15 cellular contexts compared by ENCODE assay signal in genomic region chr19:54453921-54454780, GRCh38. TPM values are rescaled to one million over a fixed set of nuclear protein-coding genes. Genes with fewer than 3 reads are reported as not detected.
DNase-seq lines count a peak whose midpoint lies in the region; ATAC-seq, FAIRE-seq and TF ChIP-seq lines count a peak whose summit lies in the region.
"Had no signal": no experiment of that assay in that cellular context is flagged by ENCODE, and none has a peak within 500 bp of the region (broad histone marks: within the 10 kb centered on the region; RNA-seq: fewer than 3 reads in every experiment).

No MANE protein-coding gene starts in this region.

- no peak overlapping the region for H2AFZ ChIP-seq in K562 (ENCODE audit: low read depth, low read length)
- no peak overlapping the region for H2AFZ ChIP-seq in trophoblast cell (ENCODE audit: insufficient read depth, low read length, poor library complexity)

- H3K9me3 ChIP-seq in K562 (replicated peaks; ENCODE audit: control insufficient read depth, insufficient read depth, low read depth, low read length) (no peaks in the 10 kb centered on the region), trophoblast cell (ENCODE audit: insufficient read depth, low read depth, low read length) (no peaks in the 10 kb centered on the region)

- peaks cover 11 to 37% of the 10 kb centered on the region in 2 experiments; a peak in 4 of 5 replicates for H3K4me1 ChIP-seq in K562 (replicated peaks in 1 of 2; ENCODE audit: control insufficient read depth in 2 of 2, insufficient read depth in 2 of 2, low read length in 2 of 2)
- H3K4me1 ChIP-seq in trophoblast cell (ENCODE audit: control insufficient read depth in 1 of 2, insufficient read depth in 2 of 2, low read length in 2 of 2), result peaks cover 3 to 7% of the 10 kb centered on the region in 2 experiments

- H3K23ac ChIP-seq in trophoblast cell (ENCODE audit: low read length), result no peak overlapping the region

- H3K36me3 Mint-ChIP-seq in activated naive CD8-positive, alpha-beta T cell treated with anti-CD3 and anti-CD28 coated beads for 36 hours, result peaks cover 31% of the 10 kb centered on the region

- H2BK5ac ChIP-seq in trophoblast cell (ENCODE audit: low read depth, low read length, poor library complexity), result no peak overlapping the region

- FAIRE-seq in GM12891 (lab: Jason Lieb, UNC), result no peak
- no peak for FAIRE-seq in K562 (lab: Jason Lieb, UNC)
- FAIRE-seq: H54 had no signal

- BruUV-seq in K562 (replicated peaks; lab: Mats Ljungman, UMichigan), result no TSS peak

- H3K27ac ChIP-seq in K562 (ENCODE audit: extremely low read depth, low read depth, low read length) (no peak overlapping the region), trophoblast cell (ENCODE audit: low read depth, low read length) (no peak overlapping the region)

- no peak for TF ChIP-seq RAD21 in K562 (CRISPR knock-in tag; conservative IDR thresholded peaks at IDR 0.05 in 1 of 2, IDR thresholded peaks at IDR 0.05 in 1 of 2)

- H3K36me3 ChIP-seq in K562 (ENCODE audit: control insufficient read depth, insufficient read depth, low read length) (peaks cover 88% of the 10 kb centered on the region), trophoblast cell (ENCODE audit: control insufficient read depth in 1 of 2, insufficient read depth in 2 of 2, low read length in 2 of 2) (peaks cover 79 to 81% of the 10 kb centered on the region in 2 experiments)

- H3K4me1 Mint-ChIP-seq in activated naive CD8-positive, alpha-beta T cell treated with anti-CD3 and anti-CD28 coated beads for 36 hours, result peaks cover 37% of the 10 kb centered on the region

- TF ChIP-seq POLR2A in GM12891 (IDR thresholded peaks at IDR 0.05; ENCODE audit: low read depth, low read length) (0 out of 2 replicates have a peak, but pooled peaks have one; percentile 26), K562 (conservative IDR thresholded peaks at IDR 0.05) (no peak)

- H3K27me3 ChIP-seq in K562 (ENCODE audit: control insufficient read depth in 2 of 2, insufficient read depth in 2 of 2, low read length in 2 of 2) (no peaks in the 10 kb centered on the region), trophoblast cell (ENCODE audit: insufficient read depth, low read length) (no peaks in the 10 kb centered on the region)

- no peak for TF ChIP-seq CTCF in K562 (IDR thresholded peaks at IDR 0.05 in 2 of 3, conservative IDR thresholded peaks at IDR 0.05 in 1 of 3; ENCODE audit: insufficient read depth in 2 of 3, low read depth in 1 of 3, low read length in 3 of 3)

- CTCF ChIA-PET in K562 (lab: Yijun Ruan, JAX; ENCODE audit: low intra/inter-chr PET ratio), result no interaction called here

- H3K9me1 ChIP-seq in K562 (ENCODE audit: control insufficient read depth, insufficient read depth, low read length), result peaks cover 12% of the 10 kb centered on the region

- H3K79me2 ChIP-seq in K562 (ENCODE audit: control insufficient read depth, insufficient read depth, low read length), result peaks cover 51% of the 10 kb centered on the region
- peaks cover 21% of the 10 kb centered on the region for H3K79me2 ChIP-seq in trophoblast cell (ENCODE audit: control insufficient read depth, insufficient read depth, low read length, poor library complexity)

- no peak overlapping the region for H2BK120ac ChIP-seq in trophoblast cell (ENCODE audit: insufficient read depth, low read length, poor library complexity)

- DNase-seq in GM12891 (ENCODE audit: insufficient read length, low spot score) (no peak), K562 (ENCODE audit: extremely low read depth in 1 of 4, low spot score in 3 of 4) (peak in 1 of 4 experiments; percentile 10), trophoblast cell (no peak)
- no peak for DNase-seq in activated naive CD8-positive, alpha-beta T cell treated with anti-CD3 and anti-CD28 coated beads for 36 hours
- no peak for DNase-seq in stimulated activated CD4-positive, alpha-beta T cell treated with anti-CD3 and anti-CD28 coated beads, Interleukin-2, amount 100 ng/mL, for 24 hours
- DNase-seq: EL, Kasumi-1, NCI-H1105 treated with DMSO at 0.1 percent for 48 hours, NCI-H1694 treated with DMSO at 0.1 percent for 48 hours, NCI-H226, NCI-H524 treated with DMSO at 0.1 percent for 48 hours had no signal

- H3K9me3 Mint-ChIP-seq in activated naive CD8-positive, alpha-beta T cell treated with anti-CD3 and anti-CD28 coated beads for 36 hours, result no peaks in the 10 kb centered on the region

- no peak overlapping the region for H2BK12ac ChIP-seq in trophoblast cell (ENCODE audit: low read length)

- peaks cover 5% of the 10 kb centered on the region for H3K79me1 ChIP-seq in trophoblast cell (ENCODE audit: low read length)

- peaks cover 36% of the 10 kb centered on the region for H4K20me1 ChIP-seq in K562 (replicated peaks; ENCODE audit: control insufficient read depth, insufficient read depth, low read length)

- no peak overlapping the region for H4K91ac ChIP-seq in trophoblast cell (ENCODE audit: low read depth, low read length)

- no peak overlapping the region for H2AK5ac ChIP-seq in trophoblast cell (ENCODE audit: low read length)

- no peak overlapping the region for H4K8ac ChIP-seq in trophoblast cell (ENCODE audit: low read depth, low read length)

- no peak overlapping the region for H3K14ac ChIP-seq in trophoblast cell (ENCODE audit: low read length)

- POLR2A ChIA-PET in K562 (lab: Yijun Ruan, JAX), result interaction anchor here (3.4 kb wide), 1 partner anchor 9 kb away, joined by 34 read pairs; the partner anchor contains the start of gene LENG9

- no peak overlapping the region for H3K4me3 Mint-ChIP-seq in activated naive CD8-positive, alpha-beta T cell treated with anti-CD3 and anti-CD28 coated beads for 36 hours

- no peak overlapping the region for H3K4me2 ChIP-seq in K562 (ENCODE audit: insufficient read depth, low read length)
- H3K4me2 ChIP-seq in trophoblast cell (ENCODE audit: low read length), result no peak overlapping the region

- H3K9ac ChIP-seq in K562 (ENCODE audit: insufficient read depth in 1 of 2, low read depth in 2 of 2, low read length in 2 of 2) (peak overlapping the region in 1 of 2 experiments; percentile 27; a peak in 1 of 4 replicates), trophoblast cell (ENCODE audit: low read length) (no peak overlapping the region)

- no peak overlapping the region for H3K27ac Mint-ChIP-seq in activated naive CD8-positive, alpha-beta T cell treated with anti-CD3 and anti-CD28 coated beads for 36 hours

- no peak overlapping the region for H3K4me3 ChIP-seq in K562
- H3K4me3 ChIP-seq in trophoblast cell (ENCODE audit: low read depth, low read length), result no peak overlapping the region

- intact Hi-C loops in K562 (cut with micrococcal nuclease), result no loop called here

- in situ Hi-C loops in K562 (cut with MboI), result no loop called here

- no peak overlapping the region for H3K18ac ChIP-seq in trophoblast cell (ENCODE audit: low read length)

- H3K27me3 Mint-ChIP-seq in activated naive CD8-positive, alpha-beta T cell treated with anti-CD3 and anti-CD28 coated beads for 36 hours, result no peaks in the 10 kb centered on the region

- WGBS in K562 (ENCODE audit: insufficient coverage, low coverage, missing lambda C conversion rate), result 97% methylated on average over 27 of the region's 31 CpGs
- no CpG with 5 or more reads among the region's 31 CpGs for WGBS in trophoblast cell (ENCODE audit: extremely low coverage, insufficient coverage, insufficient read length)

- ATAC-seq in K562 (no peak), GM18511 (IDR thresholded peaks at IDR 0.05; ENCODE audit: unreplicated experiment) (no peak)
- ATAC-seq: Panc1 had no signal

- H4K12ac ChIP-seq in trophoblast cell (ENCODE audit: low read depth, low read length), result no peak overlapping the region

- no peak for TF ChIP-seq EP300 in K562 (IDR thresholded peaks at IDR 0.05; ENCODE audit: low read length)

- peak overlapping the region; percentile 12 for H3K4ac ChIP-seq in trophoblast cell (ENCODE audit: low read depth, low read length)

RNA-seq across cellular contexts. Expression of gene LENG8, which starts 5.2 kb away (rescaled TPM):
- polyA plus RNA-seq in GM12891 (2012; ENCODE audit: low read depth, missing spikeins), result 142 TPM
- total RNA-seq in K562 (2011; cell fraction: chromatin; rRNA removed; ENCODE audit: low replicate concordance), result 299 and 811 TPM in 2 replicates
- total RNA-seq in K562 (2011; cell fraction: nucleolus; rRNA removed), result 301 and 324 TPM in 2 replicates
- 310 and 346 TPM in 2 replicates for total RNA-seq in K562 (2011; cell fraction: nucleoplasm; rRNA removed)
- 32.2 and 36.0 TPM in 2 replicates for total RNA-seq in K562 (2014; rRNA removed)
- 6.0 and 8.4 TPM in 2 replicates for total RNA-seq in K562 (2014; rRNA removed; fragmentation: Illumina TruSeq; extraction: Trizol)
- 16.3 and 17.2 TPM in 2 replicates for total RNA-seq in K562 (2015; rRNA removed; fragmentation: Illumina TruSeq; extraction: Trizol)
- total RNA-seq in K562 (2021), result 116 and 146 TPM in 2 replicates
- 28.1 and 70.4 TPM in 2 replicates for polyA plus RNA-seq in K562 (2011; rRNA removed)
- polyA plus RNA-seq in K562 (2011; cell fraction: cytosol; rRNA removed), result 32.2 and 33.2 TPM in 2 replicates
- 546 and 794 TPM in 2 replicates for polyA plus RNA-seq in K562 (2011; cell fraction: nucleus; rRNA removed)
- polyA plus RNA-seq in K562 (2012), result 103 and 172 TPM in 2 replicates
- 44.5 and 79.0 TPM in 2 replicates for polyA plus RNA-seq in K562 (2014; fragmentation: Illumina TruSeq; extraction: Trizol)
- polyA plus RNA-seq in K562 (2014; fragmentation: Nextera tagmentation; extraction: Ambion mirVana), result 1 to 10 TPM in 1 of 2 experiments, under 1 TPM in 1; 0.74 to 2.3 TPM
- polyA plus RNA-seq in K562 (2014; rRNA removed), result 125 and 144 TPM in 2 replicates
- polyA minus RNA-seq in K562 (2011; rRNA and poly(A)+ RNA removed), result 16.0 and 20.5 TPM in 2 replicates
- polyA minus RNA-seq in K562 (2011; cell fraction: cytosol; rRNA and poly(A)+ RNA removed), result 21.1 and 33.8 TPM in 2 replicates
- 88.3 and 112 TPM in 2 replicates for polyA minus RNA-seq in K562 (2011; cell fraction: nucleus; rRNA and poly(A)+ RNA removed)
- 109 and 112 TPM in 2 replicates for polyA plus RNA-seq in trophoblast cell (2013)
- 100 to 1,000 TPM; 101 to 108 TPM for total RNA-seq in activated naive CD8-positive, alpha-beta T cell treated with anti-CD3 and anti-CD28 coated beads for 36 hours

RNA-seq across cellular contexts. Expression of gene LENG9, which starts 9.4 kb away (rescaled TPM):
- 2.0 TPM for polyA plus RNA-seq in GM12891 (2012; ENCODE audit: low read depth, missing spikeins)
- 0.53 TPM in 1 of 2 replicates, not detected in the other for total RNA-seq in K562 (2011; cell fraction: chromatin; rRNA removed; ENCODE audit: low replicate concordance)
- total RNA-seq in K562 (2011; cell fraction: nucleolus; rRNA removed), result 1.2 TPM in 2 replicates
- 0.44 and 0.61 TPM in 2 replicates for total RNA-seq in K562 (2011; cell fraction: nucleoplasm; rRNA removed)
- total RNA-seq in K562 (2014; rRNA removed), result 0.64 and 1.6 TPM in 2 replicates
- total RNA-seq in K562 (2014; rRNA removed; fragmentation: Illumina TruSeq; extraction: Trizol), result 0.10 TPM in 1 of 2 replicates, not detected in the other
- total RNA-seq in K562 (2015; rRNA removed; fragmentation: Illumina TruSeq; extraction: Trizol), result 0.38 and 0.43 TPM in 2 replicates
- 0.58 and 0.74 TPM in 2 replicates for total RNA-seq in K562 (2021)
- polyA plus RNA-seq in K562 (2011; rRNA removed), result 0.11 and 0.12 TPM in 2 replicates
- 0.32 and 0.64 TPM in 2 replicates for polyA plus RNA-seq in K562 (2011; cell fraction: cytosol; rRNA removed)
- polyA plus RNA-seq in K562 (2011; cell fraction: nucleus; rRNA removed), result 0.24 and 0.43 TPM in 2 replicates
- 0.35 and 0.48 TPM in 2 replicates for polyA plus RNA-seq in K562 (2012)
- 0.06 and 0.28 TPM in 2 replicates for polyA plus RNA-seq in K562 (2014; fragmentation: Illumina TruSeq; extraction: Trizol)
- polyA plus RNA-seq in K562 (2014; fragmentation: Nextera tagmentation; extraction: Ambion mirVana), result under 1 TPM; 0.23 to 0.34 TPM
- 0.15 and 0.32 TPM in 2 replicates for polyA plus RNA-seq in K562 (2014; rRNA removed)
- polyA minus RNA-seq in K562 (2011; rRNA and poly(A)+ RNA removed), result 0.28 TPM in 1 of 2 replicates, not detected in the other
- 0.91 and 0.95 TPM in 2 replicates for polyA minus RNA-seq in K562 (2011; cell fraction: cytosol; rRNA and poly(A)+ RNA removed)
- 0.89 and 1.8 TPM in 2 replicates for polyA minus RNA-seq in K562 (2011; cell fraction: nucleus; rRNA and poly(A)+ RNA removed)
- polyA plus RNA-seq in trophoblast cell (2013), result 0.68 and 0.73 TPM in 2 replicates
- 1 to 10 TPM; 4.3 to 4.9 TPM for total RNA-seq in activated naive CD8-positive, alpha-beta T cell treated with anti-CD3 and anti-CD28 coated beads for 36 hours

RNA-seq across cellular contexts. Expression of gene CDC42EP5, which starts 18.9 kb away (rescaled TPM):
- 1.3 TPM for polyA plus RNA-seq in GM12891 (2012; ENCODE audit: low read depth, missing spikeins)
- not detected in 2 replicates for total RNA-seq in K562 (2011; cell fraction: chromatin; rRNA removed; ENCODE audit: low replicate concordance)
- not detected in 2 replicates for total RNA-seq in K562 (2011; cell fraction: nucleolus; rRNA removed)
- total RNA-seq in K562 (2011; cell fraction: nucleoplasm; rRNA removed), result not detected in 2 replicates
- total RNA-seq in K562 (2014; rRNA removed) (not detected in 2 replicates), K562 (2014; rRNA removed; fragmentation: Illumina TruSeq; extraction: Trizol) (not detected in 2 replicates), K562 (2015; rRNA removed; fragmentation: Illumina TruSeq; extraction: Trizol) (not detected in 2 replicates), K562 (2021) (0.29 and 0.38 TPM in 2 replicates)
- polyA plus RNA-seq in K562 (2011; rRNA removed) (0.09 and 0.15 TPM in 2 replicates), K562 (2014; fragmentation: Illumina TruSeq; extraction: Trizol) (not detected in 2 replicates), K562 (2014; fragmentation: Nextera tagmentation; extraction: Ambion mirVana) (not detected), K562 (2014; rRNA removed) (0.96 TPM in 1 of 2 replicates, not detected in the other)
- 0.67 TPM in 1 of 2 replicates, not detected in the other for polyA plus RNA-seq in K562 (2011; cell fraction: cytosol; rRNA removed)
- polyA plus RNA-seq in K562 (2011; cell fraction: nucleus; rRNA removed), result 0.14 and 0.54 TPM in 2 replicates
- 0.32 and 0.38 TPM in 2 replicates for polyA plus RNA-seq in K562 (2012)
- polyA minus RNA-seq in K562 (2011; rRNA and poly(A)+ RNA removed), result not detected in 2 replicates
- not detected in 2 replicates for polyA minus RNA-seq in K562 (2011; cell fraction: cytosol; rRNA and poly(A)+ RNA removed)
- polyA minus RNA-seq in K562 (2011; cell fraction: nucleus; rRNA and poly(A)+ RNA removed), result not detected in 2 replicates
- 9.5 and 12.2 TPM in 2 replicates for polyA plus RNA-seq in trophoblast cell (2013)
- under 1 TPM in 1 of 2 experiments, not detected in 1; 0.34 TPM for total RNA-seq in activated naive CD8-positive, alpha-beta T cell treated with anti-CD3 and anti-CD28 coated beads for 36 hours

RNA-seq across cellular contexts. Expression of gene TTYH1, which starts 38.9 kb away (rescaled TPM):
- polyA plus RNA-seq in GM12891 (2012; ENCODE audit: low read depth, missing spikeins), result 0.58 TPM
- total RNA-seq in K562 (2011; cell fraction: chromatin; rRNA removed; ENCODE audit: low replicate concordance), result not detected in 2 replicates
- not detected in 2 replicates for total RNA-seq in K562 (2011; cell fraction: nucleolus; rRNA removed)
- total RNA-seq in K562 (2011; cell fraction: nucleoplasm; rRNA removed), result not detected in 2 replicates
- total RNA-seq in K562 (2014; rRNA removed) (not detected in 2 replicates), K562 (2014; rRNA removed; fragmentation: Illumina TruSeq; extraction: Trizol) (not detected in 2 replicates), K562 (2015; rRNA removed; fragmentation: Illumina TruSeq; extraction: Trizol) (not detected in 2 replicates), K562 (2021) (not detected in 2 replicates)
- polyA plus RNA-seq in K562 (2011; rRNA removed) (not detected in 2 replicates), K562 (2014; fragmentation: Illumina TruSeq; extraction: Trizol) (not detected in 2 replicates), K562 (2014; fragmentation: Nextera tagmentation; extraction: Ambion mirVana) (under 1 TPM in 1 of 2 experiments, not detected in 1; 0.08 TPM), K562 (2014; rRNA removed) (not detected in 2 replicates)
- not detected in 2 replicates for polyA plus RNA-seq in K562 (2011; cell fraction: cytosol; rRNA removed)
- not detected in 2 replicates for polyA plus RNA-seq in K562 (2011; cell fraction: nucleus; rRNA removed)
- polyA plus RNA-seq in K562 (2012), result 0.17 and 0.36 TPM in 2 replicates
- not detected in 2 replicates for polyA minus RNA-seq in K562 (2011; rRNA and poly(A)+ RNA removed)
- not detected in 2 replicates for polyA minus RNA-seq in K562 (2011; cell fraction: cytosol; rRNA and poly(A)+ RNA removed)
- not detected in 2 replicates for polyA minus RNA-seq in K562 (2011; cell fraction: nucleus; rRNA and poly(A)+ RNA removed)
- polyA plus RNA-seq in trophoblast cell (2013), result 1.1 and 2.4 TPM in 2 replicates
- 1 to 10 TPM in 1 of 2 experiments, under 1 TPM in 1; 0.98 to 1.8 TPM for total RNA-seq in activated naive CD8-positive, alpha-beta T cell treated with anti-CD3 and anti-CD28 coated beads for 36 hours

RNA-seq across cellular contexts. Expression of gene LAIR2, which starts 48.5 kb away (rescaled TPM):
- polyA plus RNA-seq in GM12891 (2012; ENCODE audit: low read depth, missing spikeins), result 1.2 TPM
- not detected in 2 replicates for total RNA-seq in K562 (2011; cell fraction: chromatin; rRNA removed; ENCODE audit: low replicate concordance)
- not detected in 2 replicates for total RNA-seq in K562 (2011; cell fraction: nucleolus; rRNA removed)
- not detected in 2 replicates for total RNA-seq in K562 (2011; cell fraction: nucleoplasm; rRNA removed)
- total RNA-seq in K562 (2014; rRNA removed) (not detected in 2 replicates), K562 (2014; rRNA removed; fragmentation: Illumina TruSeq; extraction: Trizol) (not detected in 2 replicates), K562 (2015; rRNA removed; fragmentation: Illumina TruSeq; extraction: Trizol) (not detected in 2 replicates), K562 (2021) (0.34 TPM in 1 of 2 replicates, not detected in the other)
- polyA plus RNA-seq in K562 (2011; rRNA removed) (not detected in 2 replicates), K562 (2014; fragmentation: Illumina TruSeq; extraction: Trizol) (not detected in 2 replicates), K562 (2014; fragmentation: Nextera tagmentation; extraction: Ambion mirVana) (not detected), K562 (2014; rRNA removed) (not detected in 2 replicates)
- not detected in 2 replicates for polyA plus RNA-seq in K562 (2011; cell fraction: cytosol; rRNA removed)
- polyA plus RNA-seq in K562 (2011; cell fraction: nucleus; rRNA removed), result not detected in 2 replicates
- polyA plus RNA-seq in K562 (2012), result 0.29 TPM in 1 of 2 replicates, not detected in the other
- polyA minus RNA-seq in K562 (2011; rRNA and poly(A)+ RNA removed), result not detected in 2 replicates
- polyA minus RNA-seq in K562 (2011; cell fraction: cytosol; rRNA and poly(A)+ RNA removed), result not detected in 2 replicates
- polyA minus RNA-seq in K562 (2011; cell fraction: nucleus; rRNA and poly(A)+ RNA removed), result not detected in 2 replicates
- not detected in 2 replicates for polyA plus RNA-seq in trophoblast cell (2013)
- total RNA-seq in activated naive CD8-positive, alpha-beta T cell treated with anti-CD3 and anti-CD28 coated beads for 36 hours, result 1 to 10 TPM; 1.8 to 2.4 TPM
- total RNA-seq: A673 had no signal
